In the genomic region with DNA sequence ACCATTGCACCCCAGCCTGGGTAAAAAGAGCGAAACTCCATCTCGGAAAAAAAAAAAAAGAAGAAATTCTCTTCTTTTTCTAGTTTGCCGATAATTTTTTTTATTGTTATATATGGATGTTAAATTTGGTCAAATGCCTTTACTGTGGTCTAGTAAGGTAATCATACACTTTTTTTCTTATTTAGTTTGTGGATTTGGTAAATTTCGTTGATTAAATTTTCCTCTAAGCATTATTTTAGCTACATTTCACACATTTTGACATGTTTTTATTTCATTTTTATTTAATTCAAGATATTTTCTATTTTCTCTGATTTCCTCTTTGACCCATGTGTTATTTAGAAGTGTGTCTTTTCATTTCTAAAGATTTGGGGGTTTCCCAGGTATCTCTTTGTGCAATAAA, we compare ENCODE assay signal across 6 cellular contexts.
"Had no signal": no experiment of that assay in that cellular context is flagged by ENCODE, and none has a peak within 500 bp of the region (broad histone marks: within the 10 kb centered on the region; RNA-seq: fewer than 3 reads in every experiment).

No MANE protein-coding gene starts in this region.

- FAIRE-seq: GM12891, GM12892, GM18507, GM19239 had no signal

- DNase-seq: GDM1, GF-D8 had no signal
